In the genomic region with DNA sequence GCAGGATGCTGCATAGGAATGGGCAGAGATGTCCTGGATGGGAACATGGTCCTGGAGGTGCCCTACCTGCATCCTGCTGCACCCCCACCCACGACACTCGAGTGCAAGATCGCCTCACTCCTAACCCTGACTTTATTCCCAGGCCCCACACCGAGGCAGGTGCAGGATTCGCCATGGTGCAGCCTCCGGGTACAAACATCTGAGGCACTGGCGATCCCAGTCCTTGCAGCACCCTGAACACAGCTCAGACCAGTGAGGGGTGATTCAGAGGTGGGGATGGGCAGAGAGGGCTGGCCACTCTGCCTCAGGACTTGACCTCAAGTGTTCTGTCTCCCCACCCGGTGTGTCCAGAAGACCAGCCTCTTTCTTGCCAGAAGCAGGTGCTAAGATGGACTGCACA, we compare ENCODE assay signal across 19 cellular contexts. TPM values are rescaled to one million over a fixed set of nuclear protein-coding genes. Genes with fewer than 3 reads are reported as not detected.
A peak's percentile ranks its signal among the peaks of the same experiment; 100 is the strongest.
DNase-seq lines count a peak whose midpoint lies in the region; ATAC-seq and TF ChIP-seq lines count a peak whose summit lies in the region.
"Had no signal": no experiment of that assay in that cellular context is flagged by ENCODE, and none has a peak within 500 bp of the region (broad histone marks: within the 10 kb centered on the region; RNA-seq: fewer than 3 reads in every experiment).

No MANE protein-coding gene starts in this region.

- H3K4me1 ChIP-seq in naive thymus-derived CD4-positive, alpha-beta T cell (ENCODE audit: control insufficient read depth in 2 of 2, insufficient read depth in 2 of 2, low read length in 2 of 2): peaks cover 33 to 42% of the 10 kb centered on the region in 2 donors
- peaks cover 18 to 73% (median 47%) of the 10 kb centered on the region in 4 donors for H3K4me1 ChIP-seq in transverse colon
- peaks cover 0 to 30% of the 10 kb centered on the region in 2 donors for H3K4me1 ChIP-seq in adrenal gland (replicated peaks in 1 of 2)
- H3K4me1 ChIP-seq in neural progenitor cell: peaks cover 9% of the 10 kb centered on the region

- H3K79me2 ChIP-seq in neural progenitor cell (ENCODE audit: low read depth): no peaks in the 10 kb centered on the region

- 98% methylated on average over 8 of the region's 8 CpGs; no CpG with 5 or more reads in 1 of the 2 donors for WGBS in transverse colon (ENCODE audit: low coverage in 1 of 2), 2 donors
- WGBS in adrenal gland, 4 donors: 94 to 100% (median 97%) methylated on average over 6 to 8 of the region's 8 CpGs

- H3K36me3 ChIP-seq in naive thymus-derived CD4-positive, alpha-beta T cell (ENCODE audit: control insufficient read depth in 2 of 3, insufficient read depth in 3 of 3, low read length in 3 of 3): peaks cover 5 to 79% (median 10%) of the 10 kb centered on the region in 3 experiments
- H3K36me3 ChIP-seq in transverse colon (peaks cover 0 to 12% (median 5%) of the 10 kb centered on the region in 4 donors), adrenal gland (replicated peaks in 1 of 2) (peaks cover 0 to 16% of the 10 kb centered on the region in 2 donors), neural progenitor cell (no peaks in the 10 kb centered on the region)

- no peak overlapping the region for H3K4me3 Mint-ChIP-seq in activated naive CD4-positive, alpha-beta T cell treated with anti-CD3 and anti-CD28 coated beads for 36 hours
- H3K4me3 Mint-ChIP-seq in activated CD8-positive, alpha-beta T cell treated with anti-CD3 and anti-CD28 coated beads, Interleukin-2, amount 10 ng/mL, durations not matched to agents 7 days and 5 days: no peak overlapping the region
- peak overlapping the region in 1 of 10 donors; percentile 29 for H3K4me3 Mint-ChIP-seq in naive thymus-derived CD4-positive, alpha-beta T cell
- H3K4me3 Mint-ChIP-seq in neural progenitor cell: no peak overlapping the region
- H3K4me3 Mint-ChIP-seq: T-helper 2 cell treated with Interferon-gamma antibody and Interleukin-4, amounts not matched to agents 5 μg/mL and 100 μg/mL, for 36 hours had no signal

- H3K9ac ChIP-seq in neural progenitor cell: no peak overlapping the region

- no peak for TF ChIP-seq POLR2A in transverse colon (IDR thresholded peaks at IDR 0.05)
- TF ChIP-seq POLR2A in adrenal gland (IDR thresholded peaks at IDR 0.05): no peak

- H3F3A ChIP-seq in neural progenitor cell (ENCODE audit: low read depth): no peaks in the 10 kb centered on the region

- peak overlapping the region; percentile 61 for H3K27ac Mint-ChIP-seq in activated naive CD4-positive, alpha-beta T cell treated with anti-CD3 and anti-CD28 coated beads for 36 hours
- peak overlapping the region; percentile 43 for H3K27ac Mint-ChIP-seq in activated CD8-positive, alpha-beta T cell treated with anti-CD3 and anti-CD28 coated beads, Interleukin-2, amount 10 ng/mL, durations not matched to agents 7 days and 5 days
- peak overlapping the region; percentile 23 to 76 (median 63) for H3K27ac Mint-ChIP-seq in naive thymus-derived CD4-positive, alpha-beta T cell
- H3K27ac Mint-ChIP-seq in neural progenitor cell: no peak overlapping the region
- H3K27ac Mint-ChIP-seq: T-helper 2 cell treated with Interferon-gamma antibody and Interleukin-4, amounts not matched to agents 5 μg/mL and 100 μg/mL, for 36 hours had no signal

- ATAC-seq in activated CD8-positive, alpha-beta T cell treated with anti-CD3 and anti-CD28 coated beads, Interleukin-2, amount 10 ng/mL, durations not matched to agents 7 days and 5 days: no peak
- ATAC-seq in naive thymus-derived CD4-positive, alpha-beta T cell: no peak
- no peak for ATAC-seq in HG03457 (IDR thresholded peaks at IDR 0.05; ENCODE audit: unreplicated experiment)
- ATAC-seq: left lobe of liver had no signal

- no peak overlapping the region for H3K4me2 ChIP-seq in neural progenitor cell
- H3K4me2 ChIP-seq: PC-9 had no signal

- H3K27me3 Mint-ChIP-seq in activated naive CD4-positive, alpha-beta T cell treated with anti-CD3 and anti-CD28 coated beads for 36 hours (ENCODE audit: low read depth): no peaks in the 10 kb centered on the region
- H3K27me3 Mint-ChIP-seq in activated CD8-positive, alpha-beta T cell treated with anti-CD3 and anti-CD28 coated beads, Interleukin-2, amount 10 ng/mL, durations not matched to agents 7 days and 5 days (ENCODE audit: low read depth): no peaks in the 10 kb centered on the region
- no peaks in the 10 kb centered on the region for H3K27me3 Mint-ChIP-seq in naive thymus-derived CD4-positive, alpha-beta T cell
- H3K27me3 Mint-ChIP-seq in neural progenitor cell (ENCODE audit: insufficient read depth, low read depth): peaks cover 3% of the 10 kb centered on the region

- intact Hi-C loops in activated naive CD4-positive, alpha-beta T cell treated with anti-CD3 and anti-CD28 coated beads for 36 hours (cut with micrococcal nuclease): no loop called here
- intact Hi-C loops in naive thymus-derived CD4-positive, alpha-beta T cell (cut with micrococcal nuclease): loop anchor here in 1 of 2 donors (1.0 kb wide), 1 partner anchor 9 kb away; no protein-coding TSS in a partner anchor
- intact Hi-C loops in transverse colon (cut with DNase I; ENCODE audit: low total_unique reads) (no loop called here), adrenal gland (cut with DNase I) (loop anchor here in 1 of 2 donors (10.0 kb wide), 1 partner anchor 99 kb away; no protein-coding TSS in a partner anchor)

- H3K4me1 Mint-ChIP-seq in activated naive CD4-positive, alpha-beta T cell treated with anti-CD3 and anti-CD28 coated beads for 36 hours (ENCODE audit: low read depth): peaks cover 50% of the 10 kb centered on the region
- H3K4me1 Mint-ChIP-seq in activated CD8-positive, alpha-beta T cell treated with anti-CD3 and anti-CD28 coated beads, Interleukin-2, amount 10 ng/mL, durations not matched to agents 7 days and 5 days (ENCODE audit: low read depth): peaks cover 75% of the 10 kb centered on the region
- peaks cover 33 to 84% (median 61%) of the 10 kb centered on the region in 7 donors for H3K4me1 Mint-ChIP-seq in naive thymus-derived CD4-positive, alpha-beta T cell
- peaks cover 4% of the 10 kb centered on the region for H3K4me1 Mint-ChIP-seq in neural progenitor cell

- H3K9me3 Mint-ChIP-seq in activated naive CD4-positive, alpha-beta T cell treated with anti-CD3 and anti-CD28 coated beads for 36 hours: no peaks in the 10 kb centered on the region
- no peaks in the 10 kb centered on the region for H3K9me3 Mint-ChIP-seq in activated CD8-positive, alpha-beta T cell treated with anti-CD3 and anti-CD28 coated beads, Interleukin-2, amount 10 ng/mL, durations not matched to agents 7 days and 5 days (ENCODE audit: insufficient read depth)
- peaks cover 0 to under 1% (median 0%) of the 10 kb centered on the region in 11 donors for H3K9me3 Mint-ChIP-seq in naive thymus-derived CD4-positive, alpha-beta T cell
- peaks cover under 1% of the 10 kb centered on the region for H3K9me3 Mint-ChIP-seq in neural progenitor cell
- H3K9me3 Mint-ChIP-seq: T-helper 2 cell treated with Interferon-gamma antibody and Interleukin-4, amounts not matched to agents 5 μg/mL and 100 μg/mL, for 36 hours had no signal

- no peak overlapping the region for H2AFZ ChIP-seq in neural progenitor cell (replicated peaks)
- H2AFZ ChIP-seq: PC-9 had no signal

- POLR2A ChIA-PET in activated CD8-positive, alpha-beta T cell treated with anti-CD3 and anti-CD28 coated beads, Interleukin-2, amount 10 ng/mL, durations not matched to agents 7 days and 5 days (lab: Charles Lee): no interaction called here
- POLR2A ChIA-PET in naive thymus-derived CD4-positive, alpha-beta T cell (lab: Charles Lee): interaction anchor here (1.2 to 2.9 kb wide), 4 partner anchors 8 to 29 kb away, joined by 3 to 8 read pairs (median 4); no protein-coding TSS in a partner anchor

- H3K27ac ChIP-seq in naive thymus-derived CD4-positive, alpha-beta T cell (ENCODE audit: low read depth, low read length): no peak overlapping the region
- H3K27ac ChIP-seq in transverse colon (peak overlapping the region; percentile 60 to 75 (median 69)), adrenal gland (peak overlapping the region in 1 of 5 donors; percentile 83), neural progenitor cell (no peak overlapping the region)
- H3K27ac ChIP-seq: PC-9 had no signal

- no peak for TF ChIP-seq EP300 in transverse colon (IDR thresholded peaks at IDR 0.05; ENCODE audit: low read depth)

- peaks cover 14% of the 10 kb centered on the region for H3K36me3 Mint-ChIP-seq in activated naive CD4-positive, alpha-beta T cell treated with anti-CD3 and anti-CD28 coated beads for 36 hours (ENCODE audit: low read depth)
- peaks cover 87% of the 10 kb centered on the region for H3K36me3 Mint-ChIP-seq in activated CD8-positive, alpha-beta T cell treated with anti-CD3 and anti-CD28 coated beads, Interleukin-2, amount 10 ng/mL, durations not matched to agents 7 days and 5 days (ENCODE audit: low read depth)
- peaks cover 0 to 44% (median 18%) of the 10 kb centered on the region in 5 donors for H3K36me3 Mint-ChIP-seq in naive thymus-derived CD4-positive, alpha-beta T cell
- H3K36me3 Mint-ChIP-seq in neural progenitor cell: peaks cover 20% of the 10 kb centered on the region

- CTCF ChIA-PET in activated naive CD4-positive, alpha-beta T cell treated with anti-CD3 and anti-CD28 coated beads for 36 hours (lab: Charles Lee): no interaction called here
- CTCF ChIA-PET in activated CD8-positive, alpha-beta T cell treated with anti-CD3 and anti-CD28 coated beads, Interleukin-2, amount 10 ng/mL, durations not matched to agents 7 days and 5 days (lab: Charles Lee): interaction anchor here (3.5 kb wide), 1 partner anchor 9 kb away, joined by 19 read pairs; no protein-coding TSS in a partner anchor
- CTCF ChIA-PET in naive thymus-derived CD4-positive, alpha-beta T cell (lab: Charles Lee): interaction anchor here (1.0 kb wide), 1 partner anchor 16 kb away, joined by 3 read pairs; no protein-coding TSS in a partner anchor

- H3K27me3 ChIP-seq in naive thymus-derived CD4-positive, alpha-beta T cell (ENCODE audit: control insufficient read depth in 2 of 2, insufficient read depth in 2 of 2, low read length in 2 of 2): no peaks in the 10 kb centered on the region
- H3K27me3 ChIP-seq in transverse colon (no peaks in the 10 kb centered on the region), adrenal gland (no peaks in the 10 kb centered on the region), neural progenitor cell (no peaks in the 10 kb centered on the region)
- H3K27me3 ChIP-seq: esophagus squamous epithelium, sigmoid colon had no signal

- DNase-seq in activated naive CD4-positive, alpha-beta T cell treated with anti-CD3 and anti-CD28 coated beads for 36 hours: no peak
- no peak for DNase-seq in activated naive CD4-positive, alpha-beta T cell treated with Interleukin-2 at 50 U/mL for 16 hours
- no peak for DNase-seq in activated CD8-positive, alpha-beta T cell treated with anti-CD3 and anti-CD28 coated beads, Interleukin-2, amount 10 ng/mL, durations not matched to agents 7 days and 5 days
- no peak for DNase-seq in naive thymus-derived CD4-positive, alpha-beta T cell
- DNase-seq in transverse colon: no peak
- DNase-seq in adrenal gland: no peak
- DNase-seq in neural progenitor cell (ENCODE audit: low spot score): no peak
- DNase-seq: activated gamma-delta T cell; anterior cingulate cortex; caudate nucleus; effector memory CD4-positive, alpha-beta T cell; esophagus squamous epithelium; NCI-H1694 treated with DMSO at 0.1 percent for 48 hours; PC-9; sigmoid colon; stimulated activated naive CD4-positive, alpha-beta T cell treated with Interleukin-2 at 50 U/mL for 16 hours had no signal

- H3K9me3 ChIP-seq in naive thymus-derived CD4-positive, alpha-beta T cell (ENCODE audit: control insufficient read depth in 2 of 3, low read length in 3 of 3): no peaks in the 10 kb centered on the region
- H3K9me3 ChIP-seq in transverse colon (no peaks in the 10 kb centered on the region), adrenal gland (replicated peaks in 1 of 3) (no peaks in the 10 kb centered on the region), neural progenitor cell (ENCODE audit: low read depth) (no peaks in the 10 kb centered on the region)
- H3K9me3 ChIP-seq: esophagus squamous epithelium, sigmoid colon had no signal

- H3K4me3 ChIP-seq in naive thymus-derived CD4-positive, alpha-beta T cell (ENCODE audit: low read length): no peak overlapping the region
- H3K4me3 ChIP-seq in transverse colon (no peak overlapping the region), adrenal gland (no peak overlapping the region), neural progenitor cell (no peak overlapping the region)
- H3K4me3 ChIP-seq: esophagus squamous epithelium, PC-9, sigmoid colon had no signal

- in situ Hi-C loops in transverse colon (cut with MboI; ENCODE audit: low pct_ligation_motif_present in 1 of 4, low pct_unique_long_range_greater_than_20kb in 1 of 4, low sequenced_read_pairs in 3 of 4): no loop called here

- peaks cover 5% of the 10 kb centered on the region for H4K20me1 ChIP-seq in neural progenitor cell (ENCODE audit: low read depth)

- TF ChIP-seq CTCF in transverse colon (IDR thresholded peaks at IDR 0.05): no peak
- no peak for TF ChIP-seq CTCF in adrenal gland (IDR thresholded peaks at IDR 0.05)
- no peak for TF ChIP-seq CTCF in neural progenitor cell (IDR thresholded peaks at IDR 0.05)

RNA-seq across cellular contexts. Expression of a gene that starts 49.1 kb away (rescaled TPM):
- total RNA-seq in activated naive CD4-positive, alpha-beta T cell treated with anti-CD3 and anti-CD28 coated beads for 36 hours: 100 to 1,000 TPM; 115 to 121 TPM
- total RNA-seq in activated CD8-positive, alpha-beta T cell treated with anti-CD3 and anti-CD28 coated beads, Interleukin-2, amount 10 ng/mL, durations not matched to agents 7 days and 5 days: 100 to 1,000 TPM; 214 to 215 TPM
- 100 to 1,000 TPM; 175 to 256 (median 199) TPM for total RNA-seq in naive thymus-derived CD4-positive, alpha-beta T cell
- polyA plus RNA-seq in naive thymus-derived CD4-positive, alpha-beta T cell: 10 to 100 TPM; 42.4 to 53.7 TPM
- total RNA-seq in transverse colon (10 to 100 TPM; 39.0 to 81.2 (median 68.8) TPM), adrenal gland (10 to 100 TPM; 19.9 to 65.9 (median 37.8) TPM), neural progenitor cell (ENCODE audit: low replicate concordance) (11.9 and 25.1 TPM in 2 replicates)
- polyA plus RNA-seq in adrenal gland: 10 to 100 TPM; 17.3 to 33.5 (median 21.0) TPM

Comparison
In these comparisons a context has a peak if more than half of its experiments do, and no peak if none do; other contexts are left out.
1. H3K27ac ChIP-seq: peak in transverse colon (4 of 4); none in naive thymus-derived CD4-positive, alpha-beta T cell (single experiment) and neural progenitor cell (single experiment).